1 cellular context compared by ENCODE assay signal in the genomic region with DNA sequence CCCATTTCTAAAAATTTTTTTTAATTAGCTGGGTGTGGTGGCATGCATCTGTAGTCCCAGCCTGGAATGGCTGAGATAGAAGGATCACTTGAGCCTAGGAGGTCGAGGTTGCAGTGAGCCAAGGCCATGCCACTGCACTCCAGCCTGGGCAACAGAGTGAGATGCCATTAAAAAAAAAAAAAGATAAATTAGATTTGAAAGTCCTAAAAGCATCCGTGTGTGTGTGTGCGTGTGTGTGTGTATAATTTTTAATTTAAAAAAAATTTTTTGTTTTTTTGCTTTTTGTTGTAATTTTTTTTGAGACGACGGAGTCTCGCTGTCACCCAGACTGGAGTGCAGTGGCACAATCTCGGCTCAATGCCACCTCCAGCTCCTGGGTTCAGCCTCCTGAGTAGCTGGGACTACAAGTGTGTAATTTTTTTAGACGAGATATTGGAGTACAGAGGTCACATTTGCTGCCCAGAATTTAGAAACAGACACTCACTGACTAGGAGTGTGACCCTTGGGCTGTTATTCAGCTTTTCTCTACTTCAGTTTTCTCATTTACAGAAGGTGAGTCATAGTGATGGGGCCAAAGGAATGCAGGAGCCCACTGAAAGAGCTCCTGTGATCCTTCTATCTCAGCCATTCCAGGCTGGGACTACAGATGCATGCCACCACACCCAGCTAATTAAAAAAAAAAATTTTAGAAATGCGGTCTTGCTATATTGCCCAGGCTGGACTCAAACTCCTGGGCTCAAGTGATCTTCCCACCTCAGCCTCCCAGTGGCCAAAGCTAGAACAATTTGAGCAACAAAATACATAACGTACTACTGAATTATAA.
TF ChIP-seq lines count a peak whose summit lies in the region.

No MANE protein-coding gene starts in this region.

TF ChIP-seq in HepG2, 621 proteins besides CTCF, POLR2A, EP300 and RAD21 (continued from another document and continues in another):
- TF ChIP-seq, protein P1, sequence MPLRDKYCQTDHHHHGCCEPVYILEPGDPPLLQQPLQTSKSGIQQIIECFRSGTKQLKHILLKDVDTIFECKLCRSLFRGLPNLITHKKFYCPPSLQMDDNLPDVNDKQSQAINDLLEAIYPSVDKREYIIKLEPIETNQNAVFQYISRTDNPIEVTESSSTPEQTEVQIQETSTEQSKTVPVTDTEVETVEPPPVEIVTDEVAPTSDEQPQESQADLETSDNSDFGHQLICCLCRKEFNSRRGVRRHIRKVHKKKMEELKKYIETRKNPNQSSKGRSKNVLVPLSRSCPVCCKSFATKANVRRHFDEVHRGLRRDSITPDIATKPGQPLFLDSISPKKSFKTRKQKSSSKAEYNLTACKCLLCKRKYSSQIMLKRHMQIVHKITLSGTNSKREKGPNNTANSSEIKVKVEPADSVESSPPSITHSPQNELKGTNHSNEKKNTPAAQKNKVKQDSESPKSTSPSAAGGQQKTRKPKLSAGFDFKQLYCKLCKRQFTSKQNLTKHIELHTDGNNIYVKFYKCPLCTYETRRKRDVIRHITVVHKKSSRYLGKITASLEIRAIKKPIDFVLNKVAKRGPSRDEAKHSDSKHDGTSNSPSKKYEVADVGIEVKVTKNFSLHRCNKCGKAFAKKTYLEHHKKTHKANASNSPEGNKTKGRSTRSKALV (CRISPR knock-in tag; IDR thresholded peaks at IDR 0.05): no peak
- TF ChIP-seq JUN (CRISPR knock-in tag; IDR thresholded peaks at IDR 0.05) (peak; percentile 86), KLF16 (CRISPR knock-in tag; IDR thresholded peaks at IDR 0.05) (peak in 1 of 2 experiments; percentile 22; a peak in 1 of 4 replicates), IRF2 (CRISPR knock-in tag; IDR thresholded peaks at IDR 0.05) (peak; percentile 54; the same call in 1 of the 2 replicates), ZMYM3 (CRISPR knock-in tag; IDR thresholded peaks at IDR 0.05) (no peak; the same call in 1 of the 2 replicates), SP1 (IDR thresholded peaks at IDR 0.05) (no peak), SP1 (CRISPR knock-in tag; IDR thresholded peaks at IDR 0.05) (no peak), ZNF770 (CRISPR knock-in tag; IDR thresholded peaks at IDR 0.05) (no peak), ZNF34 (CRISPR knock-in tag; IDR thresholded peaks at IDR 0.05; ENCODE audit: borderline replicate concordance) (no peak), GABPB1 (CRISPR knock-in tag; IDR thresholded peaks at IDR 0.05) (0 out of 2 replicates have a peak, but pooled peaks have one; percentile 5), ASH2L (IDR thresholded peaks at IDR 0.05; ENCODE audit: insufficient read length, low read depth, low read length) (no peak), ARNT2 (CRISPR knock-in tag; IDR thresholded peaks at IDR 0.05; ENCODE audit: low read depth) (no peak), ZHX1 (CRISPR knock-in tag; IDR thresholded peaks at IDR 0.05; ENCODE audit: low read depth) (no peak), SIX1 (CRISPR knock-in tag; IDR thresholded peaks at IDR 0.05; ENCODE audit: borderline replicate concordance) (0 out of 2 replicates have a peak, but pooled peaks have one; percentile 22), ZNF577 (CRISPR knock-in tag; IDR thresholded peaks at IDR 0.05; ENCODE audit: borderline replicate concordance, low read depth) (no peak), FLYWCH1 (CRISPR knock-in tag; IDR thresholded peaks at IDR 0.05) (no peak), GRHL1 (CRISPR knock-in tag; conservative IDR thresholded peaks at IDR 0.05) (no peak), MED13 (CRISPR knock-in tag; IDR thresholded peaks at IDR 0.05) (no peak), NR3C1 (CRISPR knock-in tag; IDR thresholded peaks at IDR 0.05) (no peak), KDM3A (CRISPR knock-in tag; IDR thresholded peaks at IDR 0.05; ENCODE audit: low read depth) (0 out of 2 replicates have a peak, but pooled peaks have one; percentile 6), ZMYM2 (CRISPR knock-in tag; IDR thresholded peaks at IDR 0.05) (no peak), TRIM24 (CRISPR knock-in tag; IDR thresholded peaks at IDR 0.05) (no peak), ZNF138 (CRISPR knock-in tag; IDR thresholded peaks at IDR 0.05; ENCODE audit: low read depth) (no peak), THAP11 (CRISPR knock-in tag; IDR thresholded peaks at IDR 0.05) (no peak), GTF2F1 (IDR thresholded peaks at IDR 0.05; ENCODE audit: low read length) (no peak), NFIC (IDR thresholded peaks at IDR 0.05; ENCODE audit: low read length) (no peak), ELF1 (CRISPR knock-in tag; IDR thresholded peaks at IDR 0.05) (no peak), POLR2G (IDR thresholded peaks at IDR 0.05; ENCODE audit: low read depth, low read length) (no peak), GATAD1 (CRISPR knock-in tag; IDR thresholded peaks at IDR 0.05) (no peak), ZNF329 (CRISPR knock-in tag; IDR thresholded peaks at IDR 0.05; ENCODE audit: low read depth) (no peak), ADNP (CRISPR knock-in tag; IDR thresholded peaks at IDR 0.05) (no peak), ZNF674 (CRISPR knock-in tag; IDR thresholded peaks at IDR 0.05; ENCODE audit: low read depth) (no peak), ZNF225 (CRISPR knock-in tag; IDR thresholded peaks at IDR 0.05) (no peak), ZNF333 (CRISPR knock-in tag; IDR thresholded peaks at IDR 0.05; ENCODE audit: borderline replicate concordance) (no peak), ZNF207 (IDR thresholded peaks at IDR 0.05; ENCODE audit: borderline replicate concordance) (no peak), SAP130 (CRISPR knock-in tag; IDR thresholded peaks at IDR 0.05; ENCODE audit: low read depth) (peak; percentile 64), ATF1 (CRISPR knock-in tag; IDR thresholded peaks at IDR 0.05) (no peak), ZMYM4 (CRISPR knock-in tag; IDR thresholded peaks at IDR 0.05) (no peak), HDAC2 (CRISPR knock-in tag; IDR thresholded peaks at IDR 0.05) (peak; percentile 71), ATF7 (IDR thresholded peaks at IDR 0.05) (no peak), ATF7 (CRISPR knock-in tag; IDR thresholded peaks at IDR 0.05) (no peak), ZNF414 (CRISPR knock-in tag; IDR thresholded peaks at IDR 0.05) (peak; percentile 69), SNAI1 (CRISPR knock-in tag; IDR thresholded peaks at IDR 0.05; ENCODE audit: borderline replicate concordance) (0 out of 2 replicates have a peak, but pooled peaks have one; percentile 18)
- TF ChIP-seq, protein P2, sequence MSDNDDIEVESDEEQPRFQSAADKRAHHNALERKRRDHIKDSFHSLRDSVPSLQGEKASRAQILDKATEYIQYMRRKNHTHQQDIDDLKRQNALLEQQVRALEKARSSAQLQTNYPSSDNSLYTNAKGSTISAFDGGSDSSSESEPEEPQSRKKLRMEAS (IDR thresholded peaks at IDR 0.05): no peak
- TF ChIP-seq, protein P3, sequence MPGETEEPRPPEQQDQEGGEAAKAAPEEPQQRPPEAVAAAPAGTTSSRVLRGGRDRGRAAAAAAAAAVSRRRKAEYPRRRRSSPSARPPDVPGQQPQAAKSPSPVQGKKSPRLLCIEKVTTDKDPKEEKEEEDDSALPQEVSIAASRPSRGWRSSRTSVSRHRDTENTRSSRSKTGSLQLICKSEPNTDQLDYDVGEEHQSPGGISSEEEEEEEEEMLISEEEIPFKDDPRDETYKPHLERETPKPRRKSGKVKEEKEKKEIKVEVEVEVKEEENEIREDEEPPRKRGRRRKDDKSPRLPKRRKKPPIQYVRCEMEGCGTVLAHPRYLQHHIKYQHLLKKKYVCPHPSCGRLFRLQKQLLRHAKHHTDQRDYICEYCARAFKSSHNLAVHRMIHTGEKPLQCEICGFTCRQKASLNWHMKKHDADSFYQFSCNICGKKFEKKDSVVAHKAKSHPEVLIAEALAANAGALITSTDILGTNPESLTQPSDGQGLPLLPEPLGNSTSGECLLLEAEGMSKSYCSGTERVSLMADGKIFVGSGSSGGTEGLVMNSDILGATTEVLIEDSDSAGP (CRISPR knock-in tag; IDR thresholded peaks at IDR 0.05; ENCODE audit: borderline replicate concordance): no peak
- TF ChIP-seq, protein P4, sequence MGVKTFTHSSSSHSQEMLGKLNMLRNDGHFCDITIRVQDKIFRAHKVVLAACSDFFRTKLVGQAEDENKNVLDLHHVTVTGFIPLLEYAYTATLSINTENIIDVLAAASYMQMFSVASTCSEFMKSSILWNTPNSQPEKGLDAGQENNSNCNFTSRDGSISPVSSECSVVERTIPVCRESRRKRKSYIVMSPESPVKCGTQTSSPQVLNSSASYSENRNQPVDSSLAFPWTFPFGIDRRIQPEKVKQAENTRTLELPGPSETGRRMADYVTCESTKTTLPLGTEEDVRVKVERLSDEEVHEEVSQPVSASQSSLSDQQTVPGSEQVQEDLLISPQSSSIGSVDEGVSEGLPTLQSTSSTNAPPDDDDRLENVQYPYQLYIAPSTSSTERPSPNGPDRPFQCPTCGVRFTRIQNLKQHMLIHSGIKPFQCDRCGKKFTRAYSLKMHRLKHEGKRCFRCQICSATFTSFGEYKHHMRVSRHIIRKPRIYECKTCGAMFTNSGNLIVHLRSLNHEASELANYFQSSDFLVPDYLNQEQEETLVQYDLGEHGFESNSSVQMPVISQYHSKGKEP (CRISPR knock-in tag; IDR thresholded peaks at IDR 0.05): no peak
- TF ChIP-seq, protein P5, sequence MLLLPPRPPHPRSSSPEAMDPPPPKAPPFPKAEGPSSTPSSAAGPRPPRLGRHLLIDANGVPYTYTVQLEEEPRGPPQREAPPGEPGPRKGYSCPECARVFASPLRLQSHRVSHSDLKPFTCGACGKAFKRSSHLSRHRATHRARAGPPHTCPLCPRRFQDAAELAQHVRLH (CRISPR knock-in tag; IDR thresholded peaks at IDR 0.05; ENCODE audit: borderline replicate concordance, low read depth): no peak
- TF ChIP-seq, protein P6, sequence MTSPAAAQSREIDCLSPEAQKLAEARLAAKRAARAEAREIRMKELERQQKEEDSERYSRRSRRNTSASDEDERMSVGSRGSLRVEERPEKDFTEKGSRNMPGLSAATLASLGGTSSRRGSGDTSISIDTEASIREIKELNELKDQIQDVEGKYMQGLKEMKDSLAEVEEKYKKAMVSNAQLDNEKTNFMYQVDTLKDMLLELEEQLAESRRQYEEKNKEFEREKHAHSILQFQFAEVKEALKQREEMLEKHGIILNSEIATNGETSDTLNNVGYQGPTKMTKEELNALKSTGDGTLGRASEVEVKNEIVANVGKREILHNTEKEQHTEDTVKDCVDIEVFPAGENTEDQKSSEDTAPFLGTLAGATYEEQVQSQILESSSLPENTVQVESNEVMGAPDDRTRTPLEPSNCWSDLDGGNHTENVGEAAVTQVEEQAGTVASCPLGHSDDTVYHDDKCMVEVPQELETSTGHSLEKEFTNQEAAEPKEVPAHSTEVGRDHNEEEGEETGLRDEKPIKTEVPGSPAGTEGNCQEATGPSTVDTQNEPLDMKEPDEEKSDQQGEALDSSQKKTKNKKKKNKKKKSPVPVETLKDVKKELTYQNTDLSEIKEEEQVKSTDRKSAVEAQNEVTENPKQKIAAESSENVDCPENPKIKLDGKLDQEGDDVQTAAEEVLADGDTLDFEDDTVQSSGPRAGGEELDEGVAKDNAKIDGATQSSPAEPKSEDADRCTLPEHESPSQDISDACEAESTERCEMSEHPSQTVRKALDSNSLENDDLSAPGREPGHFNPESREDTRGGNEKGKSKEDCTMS (CRISPR knock-in tag; conservative IDR thresholded peaks at IDR 0.05): no peak
